Comparison of ENCODE assay signal across 8 cellular contexts in genomic region chr17:49995055-49995738, GRCh38. TPM values are rescaled to one million over a fixed set of nuclear protein-coding genes. Genes with fewer than 3 reads are reported as not detected.
DNase-seq lines count a peak whose midpoint lies in the region; FAIRE-seq and TF ChIP-seq lines count a peak whose summit lies in the region.

Gene DLX3 (minus strand): TSS chr17:49995224. CDS start chr17:49994998, 226 bp downstream.

- POLR2A ChIA-PET in activated CD4-positive, alpha-beta memory T cell treated with anti-CD3 and anti-CD28 coated beads, Interleukin-2, amount 10 ng/mL, durations not matched to agents 7 days and 5 days (lab: Charles Lee): interaction anchor here (1.3 kb wide), 1 partner anchor 425 kb away, joined by 3 read pairs; no protein-coding TSS in a partner anchor

- H3K36me3 Mint-ChIP-seq in activated CD4-positive, alpha-beta memory T cell treated with anti-CD3 and anti-CD28 coated beads, Interleukin-2, amount 10 ng/mL, durations not matched to agents 7 days and 5 days (ENCODE audit: low read depth): peaks cover 6% of the 10 kb centered on the region

- H3K27me3 Mint-ChIP-seq in activated CD4-positive, alpha-beta memory T cell treated with anti-CD3 and anti-CD28 coated beads, Interleukin-2, amount 10 ng/mL, durations not matched to agents 7 days and 5 days: peaks cover 75% of the 10 kb centered on the region

- H3K4me3 ChIP-seq in fibroblast of villous mesenchyme (ENCODE audit: low read depth, low read length): peak within 1 kb of the TSS; percentile 7

- CTCF ChIA-PET in activated CD4-positive, alpha-beta memory T cell treated with anti-CD3 and anti-CD28 coated beads, Interleukin-2, amount 10 ng/mL, durations not matched to agents 7 days and 5 days (lab: Charles Lee): interaction anchor here (1.1 to 7.2 kb wide), 9 partner anchors 15 to 179 kb away, joined by 3 to 159 read pairs (median 10); no protein-coding TSS in a partner anchor

- H3K27ac Mint-ChIP-seq in activated CD4-positive, alpha-beta memory T cell treated with anti-CD3 and anti-CD28 coated beads, Interleukin-2, amount 10 ng/mL, durations not matched to agents 7 days and 5 days: no peak within 1 kb of the TSS

- H3K4me1 Mint-ChIP-seq in activated CD4-positive, alpha-beta memory T cell treated with anti-CD3 and anti-CD28 coated beads, Interleukin-2, amount 10 ng/mL, durations not matched to agents 7 days and 5 days: peaks cover 37% of the 10 kb centered on the region

- peak within 1 kb of the TSS; percentile 64 for H3K4me3 Mint-ChIP-seq in activated CD4-positive, alpha-beta memory T cell treated with anti-CD3 and anti-CD28 coated beads, Interleukin-2, amount 10 ng/mL, durations not matched to agents 7 days and 5 days

- FAIRE-seq in D721Med (lab: Jason Lieb, UNC): no peak

- H3K9me3 Mint-ChIP-seq in activated CD4-positive, alpha-beta memory T cell treated with anti-CD3 and anti-CD28 coated beads, Interleukin-2, amount 10 ng/mL, durations not matched to agents 7 days and 5 days: no peaks in the 10 kb centered on the region

- TF ChIP-seq CTCF in fibroblast of villous mesenchyme (IDR thresholded peaks at IDR 0.05; ENCODE audit: insufficient read depth, low read depth, low read length) (no peak), D721Med (IDR thresholded peaks at IDR 0.05; ENCODE audit: insufficient read depth, missing control alignments) (no peak)

- peak; percentile 30 to 69 for DNase-seq in NCI-H187 (lab: John Stamatoyannopoulos, UW)
- DNase-seq in NCI-H187 treated with DMSO at 0.1 percent for 48 hours (lab: John Stamatoyannopoulos, UW): no peak
- DNase-seq in NCI-H1436 (lab: John Stamatoyannopoulos, UW): peak; percentile 84
- peak; percentile 25 for DNase-seq in activated CD4-positive, alpha-beta memory T cell treated with anti-CD3 and anti-CD28 coated beads, Interleukin-2, amount 10 ng/mL, durations not matched to agents 7 days and 5 days
- DNase-seq in fibroblast of villous mesenchyme (ENCODE audit: low read depth): peak; percentile 74
- peak; percentile 22 for DNase-seq in non-pigmented ciliary epithelial cell (ENCODE audit: low read depth)
- DNase-seq in D721Med (ENCODE audit: insufficient read length, low spot score): no peak
- DNase-seq in activated CD4-positive, CD25-positive, alpha-beta regulatory T cell (lab: John Stamatoyannopoulos, UW): no peak

RNA-seq across cellular contexts. Expression of gene DLX3, which starts in this region (rescaled TPM):
- not detected for total RNA-seq in activated CD4-positive, alpha-beta memory T cell treated with anti-CD3 and anti-CD28 coated beads, Interleukin-2, amount 10 ng/mL, durations not matched to agents 7 days and 5 days
- total RNA-seq in fibroblast of villous mesenchyme: not detected in 2 replicates

Comparison
In these comparisons a context has a peak if more than half of its experiments do, and no peak if none do; other contexts are left out.
1. DNase-seq: peak in NCI-H187 (2 of 2), NCI-H1436 (single experiment) and non-pigmented ciliary epithelial cell (single experiment); none in NCI-H187 treated with DMSO at 0.1 percent for 48 hours (single experiment), D721Med (single experiment) and activated CD4-positive, CD25-positive, alpha-beta regulatory T cell (0 of 4).
2. Peak in DNase-seq in activated CD4-positive, alpha-beta memory T cell treated with anti-CD3 and anti-CD28 coated beads, Interleukin-2, amount 10 ng/mL, durations not matched to agents 7 days and 5 days; RNA of the gene not detected or under 1 TPM.
3. Peak in DNase-seq and H3K4me3 ChIP-seq in fibroblast of villous mesenchyme; RNA of the gene not detected or under 1 TPM.